ENCODE assay signal across 27 cellular contexts in the genomic region with DNA sequence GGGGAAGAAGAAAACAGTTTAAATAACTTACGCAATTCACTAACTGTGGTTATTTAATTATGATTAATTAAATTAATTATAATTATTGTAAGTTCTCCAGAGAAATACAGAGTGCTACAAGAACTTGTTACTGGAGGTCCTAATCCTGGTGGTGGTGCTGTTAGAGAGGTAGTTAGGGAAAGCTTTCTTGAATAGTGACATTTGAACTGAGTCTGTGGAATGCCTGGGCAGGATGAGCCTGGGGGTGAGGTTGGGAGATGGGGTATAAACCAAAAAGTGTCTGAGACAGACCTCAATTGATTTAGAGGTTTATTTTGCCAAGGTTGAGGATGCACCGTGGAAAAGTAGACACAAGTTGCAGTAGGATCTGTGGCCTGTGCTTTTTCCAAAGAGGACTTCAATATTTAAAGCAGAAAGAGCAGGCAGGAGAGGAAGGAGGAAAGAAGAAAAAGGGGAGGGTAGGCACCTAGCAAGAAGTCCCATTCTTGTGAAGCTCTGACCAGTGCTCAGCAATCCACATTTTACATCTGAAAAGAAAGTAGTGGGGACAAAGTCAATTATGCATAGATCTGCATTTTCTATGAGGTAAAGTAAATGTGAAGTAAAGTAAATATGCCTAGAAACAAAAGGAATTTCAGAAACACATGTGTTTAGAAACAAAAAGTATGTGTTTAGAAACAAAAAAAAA. TPM values are rescaled to one million over a fixed set of nuclear protein-coding genes. Genes with fewer than 3 reads are reported as not detected.
DNase-seq lines count a peak whose midpoint lies in the region; ATAC-seq, FAIRE-seq and TF ChIP-seq lines count a peak whose summit lies in the region.
"Had no signal": no experiment of that assay in that cellular context is flagged by ENCODE, and none has a peak within 500 bp of the region (broad histone marks: within the 10 kb centered on the region; RNA-seq: fewer than 3 reads in every experiment).

No MANE protein-coding gene starts in this region.

- H3K4me1 ChIP-seq in HUES6 (ENCODE audit: control insufficient read depth, insufficient read depth, low read length) (peaks cover 41% of the 10 kb centered on the region), K562 (replicated peaks in 1 of 2; ENCODE audit: control insufficient read depth in 2 of 2, insufficient read depth in 2 of 2, low read length in 2 of 2) (peaks cover 3 to 9% of the 10 kb centered on the region in 2 experiments; a peak in 2 of 5 replicates), iPS DF 6.9 (ENCODE audit: control insufficient read depth, insufficient read depth, low read length) (peaks cover 4% of the 10 kb centered on the region; the same call in 1 of the 2 replicates)

- H3K27me3 Mint-ChIP-seq in progenitor cell of endocrine pancreas = no peaks in the 10 kb centered on the region

- H3K79me2 ChIP-seq in K562 (ENCODE audit: control insufficient read depth, insufficient read depth, low read length) = peaks cover 8% of the 10 kb centered on the region

- no peak for FAIRE-seq in K562 (lab: Jason Lieb, UNC)
- FAIRE-seq: A549, GM12892, GM19239 had no signal

- no peaks in the 10 kb centered on the region for H3K9me1 ChIP-seq in K562 (ENCODE audit: control insufficient read depth, insufficient read depth, low read length)

- no TSS peak for BruUV-seq in K562 (replicated peaks; lab: Mats Ljungman, UMichigan)

- no peaks in the 10 kb centered on the region; the same call in none of the 2 replicates for H3K9me3 ChIP-seq in HUES6 (ENCODE audit: control insufficient read depth, insufficient read depth, low read depth, low read length)
- H3K9me3 ChIP-seq in K562 (replicated peaks; ENCODE audit: control insufficient read depth, insufficient read depth, low read depth, low read length) = no peaks in the 10 kb centered on the region
- H3K9me3 ChIP-seq in iPS DF 6.9 (ENCODE audit: control insufficient read depth, insufficient read depth, low read length) = no peaks in the 10 kb centered on the region
- H3K9me3 ChIP-seq: A549, HAP-1, Peyer's patch had no signal

- H3K27me3 ChIP-seq in HUES6 (ENCODE audit: control insufficient read depth, insufficient read depth, low read length) (no peaks in the 10 kb centered on the region), K562 (ENCODE audit: control insufficient read depth in 2 of 2, insufficient read depth in 2 of 2, low read length in 2 of 2) (no peaks in the 10 kb centered on the region), iPS DF 6.9 (ENCODE audit: control insufficient read depth, insufficient read depth, low read length) (no peaks in the 10 kb centered on the region)
- H3K27me3 ChIP-seq: Peyer's patch had no signal

- TF ChIP-seq RAD21 in K562 (CRISPR knock-in tag; conservative IDR thresholded peaks at IDR 0.05 in 1 of 2, IDR thresholded peaks at IDR 0.05 in 1 of 2) = no peak

- TF ChIP-seq EP300 in K562 (IDR thresholded peaks at IDR 0.05; ENCODE audit: low read length) = no peak

- DNase-seq in K562 (ENCODE audit: extremely low read depth in 1 of 4, low spot score in 3 of 4) (no peak), iPS DF 6.9 (ENCODE audit: low read depth, low spot score) (no peak), progenitor cell of endocrine pancreas (ENCODE audit: low spot score, unreplicated experiment) (no peak), NAMALWA (ENCODE audit: low spot score) (no peak), KBM-7 (no peak)
- DNase-seq: AML-193; C1 segment of cervical spinal cord; Caco-2; CD8-positive, alpha-beta T cell; DMS 273 treated with DMSO at 0.1 percent for 48 hours; DMS79 treated with DMSO at 0.1 percent for 48 hours; HFFc6; NCI-H2029 treated with DMSO at 0.1 percent for 48 hours; NCI-H2227 treated with DMSO at 0.1 percent for 48 hours; NCI-H526 treated with DMSO at 0.1 percent for 48 hours; Peyer's patch; T-helper 17 cell had no signal

- peaks cover 15% of the 10 kb centered on the region for H3K4me1 Mint-ChIP-seq in progenitor cell of endocrine pancreas (ENCODE audit: low read depth)

- intact Hi-C loops in K562 (cut with micrococcal nuclease) = loop anchor here (10.0 kb wide), 1 partner anchor 449 kb away; no protein-coding TSS in a partner anchor

- H3K4me2 ChIP-seq in K562 (ENCODE audit: insufficient read depth, low read length) = no peak overlapping the region
- H3K4me2 ChIP-seq: A549 had no signal

- ATAC-seq in K562 = no peak
- no peak for ATAC-seq in HG03039 (IDR thresholded peaks at IDR 0.05; ENCODE audit: unreplicated experiment)
- ATAC-seq: A549; CD8-positive, alpha-beta T cell; SK-N-SH treated with all-trans-retinoic acid at 6 μM for 48 hours; T-helper 17 cell had no signal

- no peaks in the 10 kb centered on the region for H3K36me3 ChIP-seq in HUES6 (ENCODE audit: control insufficient read depth, insufficient read depth, low read length)
- H3K36me3 ChIP-seq in K562 (ENCODE audit: control insufficient read depth, insufficient read depth, low read length) = no peaks in the 10 kb centered on the region
- H3K36me3 ChIP-seq in iPS DF 6.9 (ENCODE audit: control insufficient read depth, insufficient read depth, low read length) = no peaks in the 10 kb centered on the region
- H3K36me3 ChIP-seq: HAP-1, Peyer's patch had no signal

- no peaks in the 10 kb centered on the region for H4K20me1 ChIP-seq in K562 (replicated peaks; ENCODE audit: control insufficient read depth, insufficient read depth, low read length)

- CTCF ChIA-PET in K562 (lab: Yijun Ruan, JAX; ENCODE audit: low intra/inter-chr PET ratio) = interaction anchor here (0.6 kb wide), 1 partner anchor 424 kb away, joined by 4 read pairs; no protein-coding TSS in a partner anchor

- 42% methylated on average over 2 of the region's 2 CpGs for WGBS in K562 (ENCODE audit: insufficient coverage, low coverage, missing lambda C conversion rate)
- no CpG with 5 or more reads among the region's 2 CpGs for WGBS in iPS DF 6.9 (ENCODE audit: insufficient coverage, insufficient read length)

- H3K27ac Mint-ChIP-seq in progenitor cell of endocrine pancreas = peak overlapping the region; percentile 75
- H3K27ac Mint-ChIP-seq: CD8-positive, alpha-beta T cell; HFFc6; T-helper 17 cell had no signal

- in situ Hi-C loops in K562 (cut with MboI) = no loop called here
- in situ Hi-C loops in KBM-7 (cut with MboI; ENCODE audit: low pct_unique_long_range_greater_than_20kb, low sequenced_read_pairs) = no loop called here

- H3K4me3 Mint-ChIP-seq in progenitor cell of endocrine pancreas (ENCODE audit: low read depth) = no peak overlapping the region
- H3K4me3 Mint-ChIP-seq: CD8-positive, alpha-beta T cell; HFFc6; T-helper 17 cell had no signal

- peak overlapping the region; percentile 64 for H3K27ac ChIP-seq in HUES6 (ENCODE audit: low read depth, low read length)
- no peak overlapping the region for H3K27ac ChIP-seq in K562 (ENCODE audit: extremely low read depth, low read depth, low read length)
- H3K27ac ChIP-seq in iPS DF 6.9 (ENCODE audit: low read length) = peak overlapping the region; percentile 39
- H3K27ac ChIP-seq: A549, Peyer's patch had no signal

- H3K36me3 Mint-ChIP-seq in progenitor cell of endocrine pancreas (ENCODE audit: insufficient read depth) = peaks cover 4% of the 10 kb centered on the region

- TF ChIP-seq CTCF in K562 (IDR thresholded peaks at IDR 0.05 in 2 of 3, conservative IDR thresholded peaks at IDR 0.05 in 1 of 3; ENCODE audit: insufficient read depth in 2 of 3, low read depth in 1 of 3, low read length in 3 of 3) (no peak), progenitor cell of endocrine pancreas (IDR thresholded peaks at IDR 0.05; ENCODE audit: unreplicated experiment) (no peak)

- no peak for TF ChIP-seq POLR2A in K562 (conservative IDR thresholded peaks at IDR 0.05)

- peaks cover 12% of the 10 kb centered on the region for H3K9me3 Mint-ChIP-seq in progenitor cell of endocrine pancreas (ENCODE audit: low read depth)
- H3K9me3 Mint-ChIP-seq: CD8-positive, alpha-beta T cell; HFFc6 had no signal

- POLR2A ChIA-PET in K562 (lab: Yijun Ruan, JAX) = interaction anchor here (0.6 to 1.1 kb wide), 3 partner anchors 13 to 655 kb away, joined by 3 to 4 read pairs (median 3); no protein-coding TSS in a partner anchor

- H3K9ac ChIP-seq in HUES6 (ENCODE audit: low read length) (peak overlapping the region; percentile 56), K562 (ENCODE audit: insufficient read depth in 1 of 2, low read depth in 2 of 2, low read length in 2 of 2) (no peak overlapping the region)

- H3K4me3 ChIP-seq in HUES6 (ENCODE audit: low read depth, low read length) (peak overlapping the region; percentile 24; the same call in 1 of the 2 replicates), K562 (no peak overlapping the region), iPS DF 6.9 (ENCODE audit: low read length) (no peak overlapping the region)
- H3K4me3 ChIP-seq: A549, HAP-1, Peyer's patch had no signal

- H2AFZ ChIP-seq in K562 (ENCODE audit: low read depth, low read length) = peak overlapping the region; percentile 51; the same call in 1 of the 2 replicates

RNA-seq across cellular contexts. Expression of a gene that starts 4.4 kb away (rescaled TPM):
- 32.9 and 33.2 TPM in 2 replicates for total RNA-seq in K562 (2011; cell fraction: chromatin; rRNA removed; ENCODE audit: low replicate concordance)
- total RNA-seq in K562 (2011; cell fraction: nucleolus; rRNA removed) = 25.8 and 26.8 TPM in 2 replicates
- 25.2 and 28.8 TPM in 2 replicates for total RNA-seq in K562 (2011; cell fraction: nucleoplasm; rRNA removed)
- total RNA-seq in K562 (2014; rRNA removed) = 11.9 and 12.9 TPM in 2 replicates
- 14.4 and 15.3 TPM in 2 replicates for total RNA-seq in K562 (2014; rRNA removed; fragmentation: Illumina TruSeq; extraction: Trizol)
- 17.7 and 18.7 TPM in 2 replicates for total RNA-seq in K562 (2015; rRNA removed; fragmentation: Illumina TruSeq; extraction: Trizol)
- 12.7 and 16.5 TPM in 2 replicates for total RNA-seq in K562 (2021)
- polyA plus RNA-seq in K562 (2011; rRNA removed) = 9.6 and 15.2 TPM in 2 replicates
- 5.0 and 5.2 TPM in 2 replicates for polyA plus RNA-seq in K562 (2011; cell fraction: cytosol; rRNA removed)
- 27.6 and 40.5 TPM in 2 replicates for polyA plus RNA-seq in K562 (2011; cell fraction: nucleus; rRNA removed)
- polyA plus RNA-seq in K562 (2012) = 7.2 and 9.9 TPM in 2 replicates
- polyA plus RNA-seq in K562 (2014; fragmentation: Illumina TruSeq; extraction: Trizol) = 11.6 and 12.2 TPM in 2 replicates
- polyA plus RNA-seq in K562 (2014; fragmentation: Nextera tagmentation; extraction: Ambion mirVana) = 1 to 10 TPM; 2.3 to 3.5 TPM
- 12.7 and 16.4 TPM in 2 replicates for polyA plus RNA-seq in K562 (2014; rRNA removed)
- 10.0 and 14.7 TPM in 2 replicates for polyA minus RNA-seq in K562 (2011; rRNA and poly(A)+ RNA removed)
- 3.2 and 4.3 TPM in 2 replicates for polyA minus RNA-seq in K562 (2011; cell fraction: cytosol; rRNA and poly(A)+ RNA removed)
- polyA minus RNA-seq in K562 (2011; cell fraction: nucleus; rRNA and poly(A)+ RNA removed) = 21.9 and 22.8 TPM in 2 replicates
- 29.6 and 30.1 TPM in 2 replicates for total RNA-seq in progenitor cell of endocrine pancreas

RNA-seq across cellular contexts. Expression of a gene that starts 8.4 kb away (rescaled TPM):
- total RNA-seq in K562 (2011; cell fraction: chromatin; rRNA removed; ENCODE audit: low replicate concordance) = not detected in 2 replicates
- not detected in 2 replicates for total RNA-seq in K562 (2011; cell fraction: nucleolus; rRNA removed)
- total RNA-seq in K562 (2011; cell fraction: nucleoplasm; rRNA removed) = not detected in 2 replicates
- total RNA-seq in K562 (2014; rRNA removed) (not detected in 2 replicates), K562 (2014; rRNA removed; fragmentation: Illumina TruSeq; extraction: Trizol) (not detected in 2 replicates), K562 (2015; rRNA removed; fragmentation: Illumina TruSeq; extraction: Trizol) (not detected in 2 replicates), K562 (2021) (not detected in 2 replicates), progenitor cell of endocrine pancreas (not detected in 2 replicates)
- polyA plus RNA-seq in K562 (2011; rRNA removed) (not detected in 2 replicates), K562 (2014; fragmentation: Illumina TruSeq; extraction: Trizol) (not detected in 2 replicates), K562 (2014; fragmentation: Nextera tagmentation; extraction: Ambion mirVana) (not detected), K562 (2014; rRNA removed) (not detected in 2 replicates)
- not detected in 2 replicates for polyA plus RNA-seq in K562 (2011; cell fraction: cytosol; rRNA removed)
- polyA plus RNA-seq in K562 (2011; cell fraction: nucleus; rRNA removed) = not detected in 2 replicates
- not detected in 2 replicates for polyA plus RNA-seq in K562 (2012)
- not detected in 2 replicates for polyA minus RNA-seq in K562 (2011; rRNA and poly(A)+ RNA removed)
- polyA minus RNA-seq in K562 (2011; cell fraction: cytosol; rRNA and poly(A)+ RNA removed) = not detected in 2 replicates
- polyA minus RNA-seq in K562 (2011; cell fraction: nucleus; rRNA and poly(A)+ RNA removed) = not detected in 2 replicates
- total RNA-seq: Caco-2; CD8-positive, alpha-beta T cell; HFFc6; LHCN-M2; MCF 10A; NCI-H460; Peyer's patch; T-helper 17 cell had no signal
- polyA plus RNA-seq: A549 had no signal
